In genomic region chr2:230870544-230871360, GRCh38 we compare ENCODE assay signal across 1 cellular context.
TF ChIP-seq lines count a peak whose summit lies in the region.

No MANE protein-coding gene starts in this region.

TF ChIP-seq in GM12878, 131 proteins besides CTCF, POLR2A, EP300 and RAD21:
- 0 out of 4 replicates have a peak, but pooled peaks of 1 of the 2 experiments have one; percentile 28 for TF ChIP-seq SRF (IDR thresholded peaks at IDR 0.05; ENCODE audit: low read depth in 2 of 2, low read length in 2 of 2)
- no peak for TF ChIP-seq IRF5 (IDR thresholded peaks at IDR 0.05; ENCODE audit: borderline replicate concordance)
